ENCODE assay signal across 8 cellular contexts in genomic region chr16:2514333-2515179, GRCh38. TPM values are rescaled to one million over a fixed set of nuclear protein-coding genes. Genes with fewer than 3 reads are reported as not detected.
DNase-seq lines count a peak whose midpoint lies in the region; ATAC-seq and TF ChIP-seq lines count a peak whose summit lies in the region.

No MANE protein-coding gene starts in this region.

- DNase-seq in A673 (ENCODE audit: low spot score), result no peak
- peak; percentile 51 for DNase-seq in activated naive CD4-positive, alpha-beta T cell treated with anti-CD3 and anti-CD28 coated beads for 36 hours
- DNase-seq in iPS DF 6.9 (ENCODE audit: low read depth, low spot score), result no peak
- peak; percentile 40 to 43 for DNase-seq in stimulated activated CD4-positive, alpha-beta T cell treated with anti-CD3 and anti-CD28 coated beads, Interleukin-2, amount 100 ng/mL, for 24 hours
- no peak for DNase-seq in iPS-NIHi7 (ENCODE audit: extremely low spot score)

- H3K36me3 ChIP-seq in A673 (ENCODE audit: insufficient read depth, low read length, poor library complexity, severe bottlenecking) (peaks cover 1% of the 10 kb centered on the region), iPS DF 6.9 (ENCODE audit: control insufficient read depth, insufficient read depth, low read length) (no peaks in the 10 kb centered on the region)

- WGBS in iPS DF 6.9 (ENCODE audit: insufficient coverage, insufficient read length), result no CpG with 5 or more reads among the region's 63 CpGs

- CTCF ChIA-PET in A673 (lab: Charles Lee), result interaction anchor here (0.5 kb wide), 1 partner anchor 289 kb away, joined by 4 read pairs; no protein-coding TSS in a partner anchor
- CTCF ChIA-PET in activated naive CD4-positive, alpha-beta T cell treated with anti-CD3 and anti-CD28 coated beads for 36 hours (lab: Charles Lee), result interaction anchor here (0.7 kb wide), 1 partner anchor 13 kb away, joined by 3 read pairs; no protein-coding TSS in a partner anchor

- no TSS peak for BruUV-seq in A673 (replicated peaks; lab: Mats Ljungman, UMichigan)

- no peaks in the 10 kb centered on the region for H3K9me3 Mint-ChIP-seq in activated naive CD4-positive, alpha-beta T cell treated with anti-CD3 and anti-CD28 coated beads for 36 hours

- H3K4me1 ChIP-seq in A673 (ENCODE audit: insufficient read depth, low read length, poor library complexity, severe bottlenecking) (peaks cover 15% of the 10 kb centered on the region), iPS DF 6.9 (ENCODE audit: control insufficient read depth, insufficient read depth, low read length) (peaks cover 10% of the 10 kb centered on the region)

- POLR2A ChIA-PET in A673 (lab: Charles Lee; ENCODE audit: low non-redundant PET), result interaction anchor here (0.6 kb wide), 1 partner anchor 23 kb away, joined by 3 read pairs; the partner anchor contains the start of gene PDPK1

- H3K27me3 ChIP-seq in A673 (replicated peaks; ENCODE audit: insufficient read depth, low read depth, low read length, poor library complexity) (no peaks in the 10 kb centered on the region), iPS DF 6.9 (ENCODE audit: control insufficient read depth, insufficient read depth, low read length) (no peaks in the 10 kb centered on the region)

- peak; percentile 10 for ATAC-seq in HG02885 (IDR thresholded peaks at IDR 0.05; ENCODE audit: poor library complexity, unreplicated experiment)
- ATAC-seq in GM21367 (IDR thresholded peaks at IDR 0.05; ENCODE audit: unreplicated experiment), result no peak
- no peak for ATAC-seq in GM21529 (IDR thresholded peaks at IDR 0.05; ENCODE audit: unreplicated experiment)

- H3K27me3 Mint-ChIP-seq in activated naive CD4-positive, alpha-beta T cell treated with anti-CD3 and anti-CD28 coated beads for 36 hours (ENCODE audit: low read depth), result no peaks in the 10 kb centered on the region

- peak overlapping the region; percentile 99 for H3K4me3 ChIP-seq in A673 (ENCODE audit: low read depth, low read length, poor library complexity, severe bottlenecking)
- peak overlapping the region; percentile 97 for H3K4me3 ChIP-seq in iPS DF 6.9 (ENCODE audit: low read length)

- H3K36me3 Mint-ChIP-seq in activated naive CD4-positive, alpha-beta T cell treated with anti-CD3 and anti-CD28 coated beads for 36 hours (ENCODE audit: low read depth), result peaks cover 4% of the 10 kb centered on the region

- H3K27ac ChIP-seq in A673 (ENCODE audit: low read depth, low read length, poor library complexity, severe bottlenecking), result peak overlapping the region; percentile 100
- no peak overlapping the region for H3K27ac ChIP-seq in iPS DF 6.9 (ENCODE audit: low read length)

- TF ChIP-seq CTCF in A673 (conservative IDR thresholded peaks at IDR 0.05; ENCODE audit: low read depth, low read length), result no peak

- peak overlapping the region; percentile 91 for H3K27ac Mint-ChIP-seq in activated naive CD4-positive, alpha-beta T cell treated with anti-CD3 and anti-CD28 coated beads for 36 hours

- H3K9me3 ChIP-seq in A673 (ENCODE audit: low read depth, low read length, poor library complexity, severe bottlenecking), result no peaks in the 10 kb centered on the region
- no peaks in the 10 kb centered on the region for H3K9me3 ChIP-seq in iPS DF 6.9 (ENCODE audit: control insufficient read depth, insufficient read depth, low read length)

- peak overlapping the region; percentile 90 for H3K4me3 Mint-ChIP-seq in activated naive CD4-positive, alpha-beta T cell treated with anti-CD3 and anti-CD28 coated beads for 36 hours

- peaks cover 55% of the 10 kb centered on the region for H3K4me1 Mint-ChIP-seq in activated naive CD4-positive, alpha-beta T cell treated with anti-CD3 and anti-CD28 coated beads for 36 hours (ENCODE audit: low read depth)

- intact Hi-C loops in A673 (cut with micrococcal nuclease; ENCODE audit: unreplicated experiment), result no loop called here
- intact Hi-C loops in activated naive CD4-positive, alpha-beta T cell treated with anti-CD3 and anti-CD28 coated beads for 36 hours (cut with micrococcal nuclease), result loop anchor here (5.0 kb wide), 2 partner anchors 158 to 208 kb away; partner anchors contain the start of gene PRSS27

RNA-seq across cellular contexts. Expression of gene ATP6V0C, which starts 0.8 kb away (rescaled TPM):
- total RNA-seq in A673 (2021), result 231 and 252 TPM in 2 replicates
- 10 to 100 TPM; 81.9 TPM for total RNA-seq in activated naive CD4-positive, alpha-beta T cell treated with anti-CD3 and anti-CD28 coated beads for 36 hours

RNA-seq across cellular contexts. Expression of gene AMDHD2, which starts 5.6 kb away (rescaled TPM):
- total RNA-seq in A673 (2021), result 52.2 and 53.3 TPM in 2 replicates
- 10 to 100 TPM; 15.3 to 18.6 TPM for total RNA-seq in activated naive CD4-positive, alpha-beta T cell treated with anti-CD3 and anti-CD28 coated beads for 36 hours

RNA-seq across cellular contexts. Expression of gene CEMP1, which starts 16.7 kb away (rescaled TPM):
- total RNA-seq in A673 (2021), result not detected in 2 replicates
- total RNA-seq in activated naive CD4-positive, alpha-beta T cell treated with anti-CD3 and anti-CD28 coated beads for 36 hours, result under 1 TPM in 1 of 2 experiments, not detected in 1; 0.17 TPM

RNA-seq across cellular contexts. Expression of gene PDPK1, which starts 23.3 kb away (rescaled TPM):
- total RNA-seq in A673 (2021), result 31.6 and 37.9 TPM in 2 replicates
- total RNA-seq in activated naive CD4-positive, alpha-beta T cell treated with anti-CD3 and anti-CD28 coated beads for 36 hours, result 10 to 100 TPM; 26.6 to 27.8 TPM

RNA-seq across cellular contexts. Expression of gene TBC1D24, which starts 39.6 kb away (rescaled TPM):
- 24.2 and 27.1 TPM in 2 replicates for total RNA-seq in A673 (2021)
- total RNA-seq in activated naive CD4-positive, alpha-beta T cell treated with anti-CD3 and anti-CD28 coated beads for 36 hours, result 1 to 10 TPM; 8.1 to 8.6 TPM

Comparison
In these comparisons a context has a peak if more than half of its experiments do, and no peak if none do; other contexts are left out.
1. DNase-seq: peak in activated naive CD4-positive, alpha-beta T cell treated with anti-CD3 and anti-CD28 coated beads for 36 hours (single experiment) and stimulated activated CD4-positive, alpha-beta T cell treated with anti-CD3 and anti-CD28 coated beads, Interleukin-2, amount 100 ng/mL, for 24 hours (2 of 2); none in A673 (single experiment), iPS DF 6.9 (single experiment) and iPS-NIHi7 (single experiment).